10 cellular contexts compared by ENCODE assay signal in genomic region chr6:5084192-5084786, GRCh38. TPM values are rescaled to one million over a fixed set of nuclear protein-coding genes. Genes with fewer than 3 reads are reported as not detected.
DNase-seq lines count a peak whose midpoint lies in the region; ATAC-seq, FAIRE-seq and TF ChIP-seq lines count a peak whose summit lies in the region.
"Had no signal": no experiment of that assay in that cellular context is flagged by ENCODE, and none has a peak within 500 bp of the region (broad histone marks: within the 10 kb centered on the region; RNA-seq: fewer than 3 reads in every experiment).

No MANE protein-coding gene starts in this region.

- no peak for ATAC-seq in naive thymus-derived CD8-positive, alpha-beta T cell

- H4K20me1 ChIP-seq in endothelial cell of umbilical vein (replicated peaks; ENCODE audit: control insufficient read depth, extremely low read depth, insufficient read depth, low read length), result no peaks in the 10 kb centered on the region

- peak overlapping the region; percentile 77 for H2AFZ ChIP-seq in endothelial cell of umbilical vein (ENCODE audit: low read depth, low read length)

- H3K27me3 Mint-ChIP-seq in activated naive CD4-positive, alpha-beta T cell treated with anti-CD3 and anti-CD28 coated beads, Interleukin-2, amount 10 ng/mL, durations not matched to agents 7 days and 5 days, result peaks cover 86% of the 10 kb centered on the region
- H3K27me3 Mint-ChIP-seq in naive thymus-derived CD8-positive, alpha-beta T cell, result peaks cover 13 to 50% (median 34%) of the 10 kb centered on the region in 5 donors

- peaks cover 12% of the 10 kb centered on the region for H3K4me1 ChIP-seq in endothelial cell of umbilical vein (ENCODE audit: control insufficient read depth, extremely low read depth, insufficient read depth, low read length)

- POLR2A ChIA-PET in endothelial cell of umbilical vein (lab: Charles Lee), result no interaction called here
- POLR2A ChIA-PET in naive thymus-derived CD8-positive, alpha-beta T cell (lab: Charles Lee), result no interaction called here

- no peaks in the 10 kb centered on the region for H3K9me1 ChIP-seq in endothelial cell of umbilical vein (replicated peaks; ENCODE audit: control insufficient read depth, extremely low read depth, insufficient read depth, low read length)

- H3K27ac Mint-ChIP-seq in activated naive CD4-positive, alpha-beta T cell treated with anti-CD3 and anti-CD28 coated beads, Interleukin-2, amount 10 ng/mL, durations not matched to agents 7 days and 5 days, result no peak overlapping the region
- no peak overlapping the region for H3K27ac Mint-ChIP-seq in naive thymus-derived CD8-positive, alpha-beta T cell
- H3K27ac Mint-ChIP-seq: activated naive CD4-positive, alpha-beta T cell treated with anti-CD3 and anti-CD28 coated beads, Interleukin-2, amount 50 U/mL, for 72 hours had no signal

- H3K4me3 Mint-ChIP-seq in activated naive CD4-positive, alpha-beta T cell treated with anti-CD3 and anti-CD28 coated beads, Interleukin-2, amount 10 ng/mL, durations not matched to agents 7 days and 5 days, result peak overlapping the region; percentile 75
- peak overlapping the region in 7 of 10 donors; percentile 35 to 69 (median 51) for H3K4me3 Mint-ChIP-seq in naive thymus-derived CD8-positive, alpha-beta T cell

- dilution Hi-C loops in endothelial cell of umbilical vein (cut with MboI; ENCODE audit: extremely low pct_ligation_motif_present, low sequenced_read_pairs), result no loop called here

- no peaks in the 10 kb centered on the region for H3K79me2 ChIP-seq in endothelial cell of umbilical vein (ENCODE audit: control insufficient read depth, insufficient read depth, low read length)

- peaks cover 6 to 13% of the 10 kb centered on the region in 2 experiments for H3K27me3 ChIP-seq in endothelial cell of umbilical vein (ENCODE audit: control insufficient read depth in 2 of 2, insufficient read depth in 2 of 2, low read length in 2 of 2)

- CTCF ChIA-PET in activated naive CD4-positive, alpha-beta T cell treated with anti-CD3 and anti-CD28 coated beads, Interleukin-2, amount 10 ng/mL, durations not matched to agents 7 days and 5 days (lab: Charles Lee), result no interaction called here
- CTCF ChIA-PET in endothelial cell of umbilical vein (lab: Charles Lee), result interaction anchor here (2.3 kb wide), 1 partner anchor 27 kb away, joined by 7 read pairs; no protein-coding TSS in a partner anchor

- intact Hi-C loops in endothelial cell of umbilical vein (cut with micrococcal nuclease), result loop anchor here (2.0 kb wide), 2 partner anchors 29 to 49 kb away; no protein-coding TSS in a partner anchor

- H3K36me3 ChIP-seq in endothelial cell of umbilical vein (ENCODE audit: control insufficient read depth in 2 of 2, extremely low read depth in 1 of 2, insufficient read depth in 2 of 2, low read length in 2 of 2), result no peaks in the 10 kb centered on the region

- no peak overlapping the region for H3K27ac ChIP-seq in endothelial cell of umbilical vein (ENCODE audit: insufficient read depth, low read depth, low read length)

- FAIRE-seq in endothelial cell of umbilical vein (lab: Jason Lieb, UNC), result no peak
- FAIRE-seq: G401.6 had no signal

- BruUV-seq in endothelial cell of umbilical vein (replicated peaks; lab: Mats Ljungman, UMichigan), result no TSS peak

- no peaks in the 10 kb centered on the region for H3K9me3 ChIP-seq in endothelial cell of umbilical vein (replicated peaks; ENCODE audit: control insufficient read depth, insufficient read depth, low read length)

- peaks cover 7% of the 10 kb centered on the region for H3K4me1 Mint-ChIP-seq in activated naive CD4-positive, alpha-beta T cell treated with anti-CD3 and anti-CD28 coated beads, Interleukin-2, amount 10 ng/mL, durations not matched to agents 7 days and 5 days
- peaks cover 0 to 19% (median 6%) of the 10 kb centered on the region in 4 donors for H3K4me1 Mint-ChIP-seq in naive thymus-derived CD8-positive, alpha-beta T cell

- no peaks in the 10 kb centered on the region for H3K9me3 Mint-ChIP-seq in activated naive CD4-positive, alpha-beta T cell treated with anti-CD3 and anti-CD28 coated beads, Interleukin-2, amount 10 ng/mL, durations not matched to agents 7 days and 5 days
- no peaks in the 10 kb centered on the region for H3K9me3 Mint-ChIP-seq in naive thymus-derived CD8-positive, alpha-beta T cell

- peak overlapping the region; percentile 86 for H3K4me2 ChIP-seq in endothelial cell of umbilical vein (ENCODE audit: insufficient read depth, low read length)

- no peak for TF ChIP-seq POLR2A in endothelial cell of umbilical vein (IDR thresholded peaks at IDR 0.05; ENCODE audit: low read depth, low read length)

- TF ChIP-seq CTCF in endothelial cell of umbilical vein (IDR thresholded peaks at IDR 0.05; ENCODE audit: extremely low read depth in 1 of 2, insufficient read depth in 1 of 2, low read depth in 1 of 2, low read length in 2 of 2), result no peak

- peaks cover 1% of the 10 kb centered on the region for H3K36me3 Mint-ChIP-seq in activated naive CD4-positive, alpha-beta T cell treated with anti-CD3 and anti-CD28 coated beads, Interleukin-2, amount 10 ng/mL, durations not matched to agents 7 days and 5 days
- H3K36me3 Mint-ChIP-seq in naive thymus-derived CD8-positive, alpha-beta T cell, result peaks cover 0 to 2% (median 0%) of the 10 kb centered on the region in 3 donors

- H3K4me3 ChIP-seq in endothelial cell of umbilical vein (replicated peaks in 1 of 3; ENCODE audit: insufficient read depth in 1 of 3, low read depth in 1 of 3, low read length in 3 of 3), result peak overlapping the region; percentile 55 to 69 (median 68)

- no peak for DNase-seq in activated naive CD4-positive, alpha-beta T cell treated with anti-CD3 and anti-CD28 coated beads, Interleukin-2, amount 10 ng/mL, durations not matched to agents 7 days and 5 days
- DNase-seq in activated naive CD4-positive, alpha-beta T cell (lab: John Stamatoyannopoulos, UW), result no peak
- DNase-seq in LoVo (ENCODE audit: low spot score) (peak; percentile 5), endothelial cell of umbilical vein (ENCODE audit: low read depth, low spot score) (no peak), NCI-H187 treated with DMSO at 0.1 percent for 48 hours (lab: John Stamatoyannopoulos, UW) (no peak), NCI-H1694 treated with DMSO at 0.1 percent for 48 hours (lab: John Stamatoyannopoulos, UW) (no peak), putamen (ENCODE audit: low spot score) (no peak)
- DNase-seq in naive thymus-derived CD8-positive, alpha-beta T cell, result no peak

- H3K9ac ChIP-seq in endothelial cell of umbilical vein (replicated peaks; ENCODE audit: extremely low read depth, insufficient read depth, low read length), result no peak overlapping the region

TF ChIP-seq in endothelial cell of umbilical vein, 7 proteins besides CTCF, POLR2A, EP300 and RAD21:
- TF ChIP-seq POLR2AphosphoS5 (IDR thresholded peaks at IDR 0.05; ENCODE audit: insufficient read depth, low read depth, low read length) (no peak), GATA2 (IDR thresholded peaks at IDR 0.05; ENCODE audit: insufficient read depth, insufficient read length, low read depth, low read length) (no peak), MYC (IDR thresholded peaks at IDR 0.05; ENCODE audit: low read depth, low read length) (no peak), FOS (IDR thresholded peaks at IDR 0.05; ENCODE audit: borderline replicate concordance, insufficient read depth, low read length) (no peak), MAX (IDR thresholded peaks at IDR 0.05; ENCODE audit: insufficient read depth, insufficient read length) (no peak), EZH2 (IDR thresholded peaks at IDR 0.05; ENCODE audit: borderline replicate concordance, low read depth, low read length, severe bottlenecking) (no peak), JUN (IDR thresholded peaks at IDR 0.05; ENCODE audit: borderline replicate concordance, insufficient read depth, insufficient read length, low read depth) (no peak)

RNA-seq across cellular contexts. Expression of gene PPP1R3G, which starts 0.9 kb away (rescaled TPM):
- total RNA-seq in endothelial cell of umbilical vein, result 0.07 and 0.09 TPM in 2 replicates
- 0.03 and 0.04 TPM in 2 replicates for polyA plus RNA-seq in endothelial cell of umbilical vein
- polyA plus RNA-seq in endothelial cell of umbilical vein (2011; cell fraction: cytosol; rRNA removed), result 0.01 and 0.04 TPM in 2 replicates
- polyA plus RNA-seq in endothelial cell of umbilical vein (2011; cell fraction: nucleus; rRNA removed), result 0.04 TPM in 1 of 2 replicates, not detected in the other
- polyA plus RNA-seq in endothelial cell of umbilical vein (2012), result 0.04 TPM in 2 replicates
- polyA minus RNA-seq in endothelial cell of umbilical vein, result 0.05 and 0.13 TPM in 2 replicates
- polyA minus RNA-seq in endothelial cell of umbilical vein (2011; cell fraction: cytosol; rRNA and poly(A)+ RNA removed), result 0.31 TPM
- 0.10 TPM in 1 of 2 replicates, not detected in the other for polyA minus RNA-seq in endothelial cell of umbilical vein (2011; cell fraction: nucleus; rRNA and poly(A)+ RNA removed)
- under 1 TPM in 1 of 2 experiments, not detected in 1; 0.08 TPM for total RNA-seq in naive thymus-derived CD8-positive, alpha-beta T cell
- polyA plus RNA-seq in naive thymus-derived CD8-positive, alpha-beta T cell, result not detected
